In the genomic region with DNA sequence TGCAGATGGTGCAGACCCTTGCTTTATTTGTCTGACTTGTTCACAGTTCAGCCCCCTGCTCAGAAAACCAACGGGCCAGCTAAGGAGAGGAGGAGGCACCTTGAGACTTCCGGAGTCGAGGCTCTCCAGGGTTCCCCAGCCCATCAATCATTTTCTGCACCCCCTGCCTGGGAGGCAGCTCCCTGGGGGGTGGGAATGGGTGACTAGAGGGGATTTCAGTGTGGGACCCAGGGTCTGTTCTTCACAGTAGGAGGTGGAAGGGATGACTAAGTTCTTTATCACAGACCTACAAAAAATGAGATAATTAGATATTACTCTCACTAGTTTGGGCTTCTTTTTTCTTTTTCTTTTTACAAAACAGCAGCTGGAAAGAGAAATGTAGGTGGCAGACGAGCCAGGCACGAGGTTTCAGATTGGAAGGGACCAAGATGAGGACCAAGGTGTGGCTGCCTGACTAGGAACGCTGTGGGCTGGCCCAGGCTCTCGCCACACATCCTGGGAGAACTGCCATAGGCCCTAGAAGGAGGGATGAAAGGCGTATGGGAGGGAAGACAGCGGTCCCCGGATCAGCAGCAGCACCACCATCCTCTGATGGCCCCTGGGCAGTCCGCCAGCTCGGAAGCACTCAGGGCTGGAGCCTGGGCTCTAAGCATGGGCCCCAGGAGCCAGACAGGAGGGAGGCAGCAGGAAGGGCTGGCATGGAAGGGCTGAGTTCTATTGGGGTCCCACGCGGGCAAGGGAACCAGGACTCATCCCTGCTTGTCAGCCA, we compare ENCODE assay signal across 8 cellular contexts. TPM values are rescaled to one million over a fixed set of nuclear protein-coding genes. Genes with fewer than 3 reads are reported as not detected.
DNase-seq lines count a peak whose midpoint lies in the region; FAIRE-seq and TF ChIP-seq lines count a peak whose summit lies in the region.

No MANE protein-coding gene starts in this region.

- intact Hi-C loops in prostate gland (cut with DNase I) = loop anchor here (5.0 kb wide), 2 partner anchors 80 to 100 kb away; a partner anchor contains a TSS

- H3K27ac ChIP-seq in esophagus (ENCODE audit: low read depth in 2 of 2, low read length in 1 of 2) = peak overlapping the region; percentile 15 to 95
- H3K27ac ChIP-seq in prostate gland = peak overlapping the region; percentile 82
- H3K27ac ChIP-seq in small intestine (ENCODE audit: low read depth in 1 of 2, low read length in 1 of 2) = peak overlapping the region in 1 of 2 donors; percentile 82

- WGBS in esophagus, 2 donors = 66 to 67% methylated on average over 14 of the region's 14 CpGs
- 55% methylated on average over 14 of the region's 14 CpGs for WGBS in prostate gland
- WGBS in small intestine, 3 donors = 64 to 77% (median 72%) methylated on average over 14 of the region's 14 CpGs

- H3K4me3 ChIP-seq in esophagus (ENCODE audit: low read depth in 1 of 2, low read length in 2 of 2) (no peak overlapping the region), prostate gland (no peak overlapping the region), small intestine (ENCODE audit: low read depth in 1 of 2, low read length in 2 of 2) (no peak overlapping the region)

- no peak overlapping the region for H3K27ac Mint-ChIP-seq in nephron progenitor cell

- peaks cover 10% of the 10 kb centered on the region for H3K4me1 Mint-ChIP-seq in nephron progenitor cell

- H3K36me3 ChIP-seq in esophagus (ENCODE audit: control insufficient read depth in 2 of 2, insufficient read depth in 2 of 2, low read length in 1 of 2) (peaks cover 0 to 13% of the 10 kb centered on the region in 2 donors), prostate gland (no peaks in the 10 kb centered on the region), small intestine (ENCODE audit: control insufficient read depth in 2 of 2, insufficient read depth in 2 of 2, low read length in 2 of 2) (peaks cover 0 to 4% of the 10 kb centered on the region in 2 donors)

- TF ChIP-seq CTCF in prostate gland (IDR thresholded peaks at IDR 0.05) = no peak
- no peak for TF ChIP-seq CTCF in nephron progenitor cell (IDR thresholded peaks at IDR 0.05)

- peak; percentile 97 for DNase-seq in Daoy (ENCODE audit: low read depth)
- peak; percentile 47 to 61 for DNase-seq in SHP77 (lab: John Stamatoyannopoulos, UW)
- DNase-seq in prostate gland (ENCODE audit: low spot score) = no peak
- DNase-seq in nephron progenitor cell = no peak
- no peak for DNase-seq in small intestine
- DNase-seq in activated T-cell treated with anti-CD3 and anti-CD28 coated beads, Interleukin-2, amount 50 U/mL, for 48 hours = no peak
- DNase-seq in globus pallidus (ENCODE audit: low spot score) = no peak

- peaks cover 10% of the 10 kb centered on the region for H3K36me3 Mint-ChIP-seq in nephron progenitor cell (ENCODE audit: low read depth)

- H3K4me1 ChIP-seq in esophagus (ENCODE audit: control insufficient read depth in 2 of 2, insufficient read depth in 2 of 2, low read length in 1 of 2) (peaks cover 6 to 22% of the 10 kb centered on the region in 2 donors), prostate gland (replicated peaks) (peaks cover 24% of the 10 kb centered on the region), small intestine (ENCODE audit: control insufficient read depth in 2 of 2, insufficient read depth in 1 of 2, low read depth in 1 of 2, low read length in 1 of 2) (no peaks in the 10 kb centered on the region)

- H3K9me3 Mint-ChIP-seq in nephron progenitor cell = no peaks in the 10 kb centered on the region

- H3K4me3 Mint-ChIP-seq in nephron progenitor cell = no peak overlapping the region

- H3K27me3 ChIP-seq in esophagus (ENCODE audit: control insufficient read depth in 1 of 2, insufficient read depth in 2 of 2, low read length in 2 of 2) (no peaks in the 10 kb centered on the region), prostate gland (replicated peaks; ENCODE audit: insufficient read depth) (no peaks in the 10 kb centered on the region), small intestine (ENCODE audit: control insufficient read depth in 2 of 2, insufficient read depth in 2 of 2, low read length in 2 of 2) (no peaks in the 10 kb centered on the region)

- TF ChIP-seq POLR2A in prostate gland (IDR thresholded peaks at IDR 0.05) = no peak

- H3K9me3 ChIP-seq in esophagus (ENCODE audit: control insufficient read depth in 2 of 2, insufficient read depth in 1 of 2, low read depth in 1 of 2, low read length in 1 of 2) (no peaks in the 10 kb centered on the region), prostate gland (no peaks in the 10 kb centered on the region), small intestine (ENCODE audit: control insufficient read depth, low read depth) (no peaks in the 10 kb centered on the region)

- no peak for FAIRE-seq in small intestine (lab: Jason Lieb, UNC)

- peaks cover 3% of the 10 kb centered on the region for H3K27me3 Mint-ChIP-seq in nephron progenitor cell (ENCODE audit: low read depth, poor library complexity)

RNA-seq across cellular contexts. Expression of a gene that starts 14.2 kb away (rescaled TPM):
- 13.8 and 17.0 TPM in 2 replicates for total RNA-seq in Daoy (2014; rRNA removed; shearing (Covaris generic))
- polyA plus RNA-seq in esophagus (10 to 100 TPM; 53.5 to 81.8 TPM), small intestine (100 to 1,000 TPM; 164 to 209 (median 199) TPM)
- total RNA-seq in prostate gland = 100 to 1,000 TPM in 1 of 2 donors, 10 to 100 TPM in 1; 74.3 to 148 TPM

RNA-seq across cellular contexts. Expression of a gene that starts 39.6 kb away (rescaled TPM):
- total RNA-seq in Daoy (2014; rRNA removed; shearing (Covaris generic)) = 3.6 and 4.5 TPM in 2 replicates
- polyA plus RNA-seq in esophagus (1 to 10 TPM; 3.2 to 3.7 TPM), small intestine (1 to 10 TPM in 1 of 3 donors, under 1 TPM in 2; 0.67 to 5.5 (median 0.81) TPM)
- total RNA-seq in prostate gland = 10 to 100 TPM; 24.7 to 33.7 TPM

Comparison
In these comparisons a context has a peak if more than half of its experiments do, and no peak if none do; other contexts are left out.
1. DNase-seq: peak in Daoy (single experiment) and SHP77 (2 of 2); none in prostate gland (single experiment), nephron progenitor cell (single experiment), small intestine (single experiment), activated T-cell treated with anti-CD3 and anti-CD28 coated beads, Interleukin-2, amount 50 U/mL, for 48 hours (0 of 2) and globus pallidus (single experiment).